ENCODE assay signal across 17 cellular contexts in genomic region chr9:133057006-133057405, GRCh38. TPM values are rescaled to one million over a fixed set of nuclear protein-coding genes. Genes with fewer than 3 reads are reported as not detected.
DNase-seq lines count a peak whose midpoint lies in the region; ATAC-seq and TF ChIP-seq lines count a peak whose summit lies in the region.
"Had no signal": no experiment of that assay in that cellular context is flagged by ENCODE, and none has a peak within 500 bp of the region (broad histone marks: within the 10 kb centered on the region; RNA-seq: fewer than 3 reads in every experiment).

No MANE protein-coding gene starts in this region.

- no peaks in the 10 kb centered on the region for H3K9me3 Mint-ChIP-seq in activated T-helper 1 cell treated with anti-CD3 and anti-CD28 coated beads, Interleukin-12 subunit alpha, Interleukin-12 subunit beta, Interleukin-2, Interleukin-4 antibody, amounts not matched to agents 30 ng/mL and 10 ng/mL and 1 ng/mL, durations not matched to agents 14 hours and 24 hours and 36 hours
- H3K9me3 Mint-ChIP-seq in GM23338 = no peaks in the 10 kb centered on the region
- H3K9me3 Mint-ChIP-seq: endodermal cell had no signal

- H3K4me3 Mint-ChIP-seq in activated T-helper 1 cell treated with anti-CD3 and anti-CD28 coated beads, Interleukin-12 subunit alpha, Interleukin-12 subunit beta, Interleukin-2, Interleukin-4 antibody, amounts not matched to agents 30 ng/mL and 10 ng/mL and 1 ng/mL, durations not matched to agents 14 hours and 24 hours and 36 hours = no peak overlapping the region
- H3K4me3 Mint-ChIP-seq in GM23338 = no peak overlapping the region
- H3K4me3 Mint-ChIP-seq: endodermal cell had no signal

- peaks cover 56% of the 10 kb centered on the region for H3K36me3 ChIP-seq in left ventricle myocardium inferior
- H3K36me3 ChIP-seq in GM23338 (ENCODE audit: insufficient read depth) = no peaks in the 10 kb centered on the region; the same call in 1 of the 2 replicates
- H3K36me3 ChIP-seq: ovary had no signal

- H3K36me3 Mint-ChIP-seq in activated T-helper 1 cell treated with anti-CD3 and anti-CD28 coated beads, Interleukin-12 subunit alpha, Interleukin-12 subunit beta, Interleukin-2, Interleukin-4 antibody, amounts not matched to agents 30 ng/mL and 10 ng/mL and 1 ng/mL, durations not matched to agents 14 hours and 24 hours and 36 hours (ENCODE audit: low read depth) = peaks cover 36% of the 10 kb centered on the region
- H3K36me3 Mint-ChIP-seq in GM23338 (ENCODE audit: low read depth) = peaks cover 45% of the 10 kb centered on the region

- no peaks in the 10 kb centered on the region for H3K9me2 ChIP-seq in GM23338 (ENCODE audit: insufficient read depth)

- no peaks in the 10 kb centered on the region for H3K9me3 ChIP-seq in left ventricle myocardium inferior (replicated peaks)
- H3K9me3 ChIP-seq: heart left ventricle, lower lobe of right lung, ovary had no signal

- intact Hi-C loops in left ventricle myocardium inferior (cut with micrococcal nuclease) = no loop called here
- intact Hi-C loops in Right ventricle myocardium inferior (cut with DNase I) = no loop called here
- intact Hi-C loops in activated T-helper 1 cell treated with anti-CD3 and anti-CD28 coated beads, Interleukin-12 subunit alpha, Interleukin-12 subunit beta, Interleukin-2, Interleukin-4 antibody, amounts not matched to agents 30 ng/mL and 10 ng/mL and 1 ng/mL, durations not matched to agents 14 hours and 24 hours and 36 hours (cut with micrococcal nuclease) = no loop called here

- ATAC-seq in Right ventricle myocardium inferior (no peak), GM23338 (no peak)
- ATAC-seq in stimulated activated naive CD8-positive, alpha-beta T cell treated with anti-CD3 and anti-CD28 coated beads, Interleukin-15, Interleukin-2, amounts not matched to agents 100 U/mL and 50 U/mL, for 24 hours = no peak
- ATAC-seq: heart left ventricle, lower lobe of right lung, sciatic nerve had no signal

- H3K4me2 ChIP-seq in GM23338 = no peak overlapping the region

- no peaks in the 10 kb centered on the region for H4K20me1 ChIP-seq in GM23338 (replicated peaks; ENCODE audit: insufficient read depth)

- no peak overlapping the region for H3K4me3 ChIP-seq in left ventricle myocardium inferior
- no peak overlapping the region for H3K4me3 ChIP-seq in GM23338
- H3K4me3 ChIP-seq: heart left ventricle, lower lobe of right lung, ovary had no signal

- peaks cover 83% of the 10 kb centered on the region for H3K4me1 ChIP-seq in left ventricle myocardium inferior
- H3K4me1 ChIP-seq in GM23338 (ENCODE audit: insufficient read depth) = peaks cover 16% of the 10 kb centered on the region

- no peak for TF ChIP-seq CTCF in left ventricle myocardium inferior (IDR thresholded peaks at IDR 0.05; ENCODE audit: borderline replicate concordance)
- TF ChIP-seq CTCF in GM13977 (IDR thresholded peaks at IDR 0.05; ENCODE audit: extremely low read depth, insufficient read depth, missing control alignments) = no peak
- TF ChIP-seq CTCF in GM23338 (conservative IDR thresholded peaks at IDR 0.05; ENCODE audit: low read depth in 2 of 2) = no peak

- H3K4me1 Mint-ChIP-seq in activated T-helper 1 cell treated with anti-CD3 and anti-CD28 coated beads, Interleukin-12 subunit alpha, Interleukin-12 subunit beta, Interleukin-2, Interleukin-4 antibody, amounts not matched to agents 30 ng/mL and 10 ng/mL and 1 ng/mL, durations not matched to agents 14 hours and 24 hours and 36 hours (ENCODE audit: low read depth) = peaks cover 44% of the 10 kb centered on the region
- peaks cover 28% of the 10 kb centered on the region for H3K4me1 Mint-ChIP-seq in GM23338

- in situ Hi-C loops in GM13977 (cut with MboI; ENCODE audit: low pct_unique_long_range_greater_than_20kb, low sequenced_read_pairs, unreplicated experiment) = no loop called here

- peak overlapping the region; percentile 44 for H3K27ac Mint-ChIP-seq in activated T-helper 1 cell treated with anti-CD3 and anti-CD28 coated beads, Interleukin-12 subunit alpha, Interleukin-12 subunit beta, Interleukin-2, Interleukin-4 antibody, amounts not matched to agents 30 ng/mL and 10 ng/mL and 1 ng/mL, durations not matched to agents 14 hours and 24 hours and 36 hours
- H3K27ac Mint-ChIP-seq in GM23338 = no peak overlapping the region
- H3K27ac Mint-ChIP-seq: endodermal cell had no signal

- H3K27ac ChIP-seq in left ventricle myocardium inferior (replicated peaks) (peak overlapping the region; percentile 96), GM23338 (ENCODE audit: low read depth) (no peak overlapping the region)
- H3K27ac ChIP-seq: lower lobe of right lung, ovary had no signal

- no peaks in the 10 kb centered on the region for H3K27me3 Mint-ChIP-seq in activated T-helper 1 cell treated with anti-CD3 and anti-CD28 coated beads, Interleukin-12 subunit alpha, Interleukin-12 subunit beta, Interleukin-2, Interleukin-4 antibody, amounts not matched to agents 30 ng/mL and 10 ng/mL and 1 ng/mL, durations not matched to agents 14 hours and 24 hours and 36 hours (ENCODE audit: insufficient read depth)
- H3K27me3 Mint-ChIP-seq in GM23338 (ENCODE audit: insufficient read depth, low read depth, poor library complexity) = peaks cover 5% of the 10 kb centered on the region

- H3F3A ChIP-seq in GM23338 (replicated peaks; ENCODE audit: low read depth) = 0 out of 2 replicates have a peak, but pooled peaks cover 8% of the 10 kb centered on the region

- H3K27me3 ChIP-seq in left ventricle myocardium inferior (ENCODE audit: low read depth) (no peaks in the 10 kb centered on the region), GM23338 (ENCODE audit: insufficient read depth) (no peaks in the 10 kb centered on the region)
- H3K27me3 ChIP-seq: heart left ventricle, ovary had no signal

- DNase-seq in left ventricle myocardium inferior = no peak
- DNase-seq in Right ventricle myocardium inferior (ENCODE audit: missing footprints) = no peak
- peak; percentile 17 for DNase-seq in GM13977 (ENCODE audit: low spot score)
- peak; percentile 16 for DNase-seq in activated T-helper 1 cell treated with anti-CD3 and anti-CD28 coated beads, Interleukin-12 subunit alpha, Interleukin-12 subunit beta, Interleukin-2, Interleukin-4 antibody, amounts not matched to agents 30 ng/mL and 10 ng/mL and 1 ng/mL, durations not matched to agents 14 hours and 24 hours and 36 hours (ENCODE audit: low spot score)
- DNase-seq in stimulated activated naive CD8-positive, alpha-beta T cell treated with anti-CD3 and anti-CD28 coated beads, Interleukin-15, Interleukin-2, amounts not matched to agents 100 U/mL and 50 U/mL, for 24 hours = peak; percentile 18
- DNase-seq in GM23338 (ENCODE audit: low spot score) = no peak
- DNase-seq in NOMO-1 treated with DMSO at 0.1 percent for 48 hours (lab: John Stamatoyannopoulos, UW; ENCODE audit: unreplicated experiment) = no peak
- DNase-seq: activated effector memory CD4-positive, alpha-beta T cell treated with anti-CD3 and anti-CD28 coated beads, Interleukin-2, amount 50 U/mL, for 16 hours; endodermal cell; heart left ventricle; lower lobe of right lung; NCI-H146; NCI-H226; ovary; stimulated activated CD4-positive, alpha-beta T cell treated with anti-CD3 and anti-CD28 coated beads, Interleukin-1b, Interleukin-23, amount 100 ng/mL, for 48 hours; substantia nigra had no signal

- no peak overlapping the region for H2AFZ ChIP-seq in GM23338

- no peaks in the 10 kb centered on the region for H3K79me2 ChIP-seq in GM23338 (replicated peaks; ENCODE audit: insufficient read depth)

TF ChIP-seq in GM23338, 12 proteins besides CTCF, POLR2A, EP300 and RAD21 (continues in another document):
- TF ChIP-seq POLR2AphosphoS5 (IDR thresholded peaks at IDR 0.05; ENCODE audit: low read depth) (no peak), ETS1 (IDR thresholded peaks at IDR 0.05) (no peak)

RNA-seq across cellular contexts. Expression of gene CEL, which starts 4.8 kb away (rescaled TPM):
- total RNA-seq in left ventricle myocardium inferior (1.9 TPM), Right ventricle myocardium inferior (7.7 TPM)
- total RNA-seq in activated T-helper 1 cell treated with anti-CD3 and anti-CD28 coated beads, Interleukin-12 subunit alpha, Interleukin-12 subunit beta, Interleukin-2, Interleukin-4 antibody, amounts not matched to agents 30 ng/mL and 10 ng/mL and 1 ng/mL, durations not matched to agents 14 hours and 24 hours and 36 hours = 1.8 and 2.0 TPM in 2 replicates
- 1.0 and 2.3 TPM in 2 replicates for total RNA-seq in GM23338 (2014; rRNA removed; shearing (Covaris generic))
- 0.26 and 0.27 TPM in 2 replicates for polyA plus RNA-seq in GM23338 (2016; fragmentation: Nextera tagmentation; extraction: Ambion mirVana)

RNA-seq across cellular contexts. Expression of gene GTF3C5, which starts 26.2 kb away (rescaled TPM):
- total RNA-seq in left ventricle myocardium inferior (36.0 TPM), Right ventricle myocardium inferior (58.0 TPM)
- total RNA-seq in activated T-helper 1 cell treated with anti-CD3 and anti-CD28 coated beads, Interleukin-12 subunit alpha, Interleukin-12 subunit beta, Interleukin-2, Interleukin-4 antibody, amounts not matched to agents 30 ng/mL and 10 ng/mL and 1 ng/mL, durations not matched to agents 14 hours and 24 hours and 36 hours = 87.8 and 89.0 TPM in 2 replicates
- total RNA-seq in GM23338 (2014; rRNA removed; shearing (Covaris generic)) = 78.8 and 81.1 TPM in 2 replicates
- 41.2 and 46.0 TPM in 2 replicates for polyA plus RNA-seq in GM23338 (2016; fragmentation: Nextera tagmentation; extraction: Ambion mirVana)

Comparison
In these comparisons a context has a peak if more than half of its experiments do, and no peak if none do; other contexts are left out.
1. DNase-seq: peak in GM13977 (single experiment), activated T-helper 1 cell treated with anti-CD3 and anti-CD28 coated beads, Interleukin-12 subunit alpha, Interleukin-12 subunit beta, Interleukin-2, Interleukin-4 antibody, amounts not matched to agents 30 ng/mL and 10 ng/mL and 1 ng/mL, durations not matched to agents 14 hours and 24 hours and 36 hours (single experiment) and stimulated activated naive CD8-positive, alpha-beta T cell treated with anti-CD3 and anti-CD28 coated beads, Interleukin-15, Interleukin-2, amounts not matched to agents 100 U/mL and 50 U/mL, for 24 hours (single experiment); none in left ventricle myocardium inferior (single experiment), Right ventricle myocardium inferior (single experiment), GM23338 (single experiment) and NOMO-1 treated with DMSO at 0.1 percent for 48 hours (single experiment).